Comparison of ENCODE assay signal across 12 cellular contexts in genomic region chr2:112260295-112260625, GRCh38. TPM values are rescaled to one million over a fixed set of nuclear protein-coding genes. Genes with fewer than 3 reads are reported as not detected.
DNase-seq lines count a peak whose midpoint lies in the region; ATAC-seq and TF ChIP-seq lines count a peak whose summit lies in the region.
"Had no signal": no experiment of that assay in that cellular context is flagged by ENCODE, and none has a peak within 500 bp of the region (broad histone marks: within the 10 kb centered on the region; RNA-seq: fewer than 3 reads in every experiment).

No MANE protein-coding gene starts in this region.

- H3K4me2 ChIP-seq in GM23248 (ENCODE audit: unreplicated experiment) (no peak overlapping the region), neuronal stem cell (ENCODE audit: insufficient read depth, low read length, poor library complexity, severe bottlenecking) (no peak overlapping the region)

- H3K4me1 Mint-ChIP-seq in T-helper 17 cell (peaks cover 7% of the 10 kb centered on the region), endodermal cell (peaks cover 11% of the 10 kb centered on the region)

- H3K79me1 ChIP-seq in neuronal stem cell (ENCODE audit: low read depth, low read length) = no peaks in the 10 kb centered on the region

- DNase-seq in GM23248 (no peak), T-helper 17 cell (no peak), neuronal stem cell (ENCODE audit: low spot score) (no peak), RPMI8226 (no peak), endodermal cell (no peak)
- DNase-seq: H7, NCI-H1436 treated with DMSO at 0.1 percent for 48 hours, NCI-H2081 treated with DMSO at 0.1 percent for 48 hours, NCI-H524 had no signal

- no peak overlapping the region for H4K8ac ChIP-seq in neuronal stem cell (ENCODE audit: low read depth, low read length)

- no peaks in the 10 kb centered on the region for H3K79me2 ChIP-seq in GM23248 (ENCODE audit: insufficient read depth)

- no peak overlapping the region for H2BK15ac ChIP-seq in neuronal stem cell (ENCODE audit: low read length)

- H3K9ac ChIP-seq in GM23248 (no peak overlapping the region), neuronal stem cell (ENCODE audit: low read depth, low read length, poor library complexity) (no peak overlapping the region), endodermal cell (ENCODE audit: extremely low read depth, low read length, poor library complexity, severe bottlenecking) (no peak overlapping the region)
- H3K9ac ChIP-seq: BLaER1 had no signal

- peak overlapping the region; percentile 83 for H3K27ac Mint-ChIP-seq in T-helper 17 cell
- no peak overlapping the region for H3K27ac Mint-ChIP-seq in endodermal cell

- H3K9me3 ChIP-seq in GM23248 (ENCODE audit: low read depth) (no peaks in the 10 kb centered on the region), KOPT-K1 (ENCODE audit: insufficient read depth, low read length, poor library complexity, severe bottlenecking) (peaks cover 14% of the 10 kb centered on the region), T-helper 17 cell (ENCODE audit: control insufficient read depth, low read length, poor library complexity, severe bottlenecking) (no peaks in the 10 kb centered on the region), neuronal stem cell (replicated peaks in 1 of 2; ENCODE audit: control insufficient read depth in 2 of 2, insufficient read depth in 1 of 2, low read depth in 1 of 2, low read length in 2 of 2) (no peaks in the 10 kb centered on the region), endodermal cell (ENCODE audit: control insufficient read depth, low read length) (peaks cover 15% of the 10 kb centered on the region)

- no peak overlapping the region for H4K91ac ChIP-seq in neuronal stem cell (ENCODE audit: low read depth, low read length, poor library complexity)

- H3K9me3 Mint-ChIP-seq in endodermal cell = peaks cover 16% of the 10 kb centered on the region

- no peak overlapping the region for H3K18ac ChIP-seq in neuronal stem cell (ENCODE audit: low read length)

- H3K4me3 Mint-ChIP-seq in T-helper 17 cell (no peak overlapping the region), endodermal cell (no peak overlapping the region)

- WGBS in GM23248 (ENCODE audit: low coverage in 1 of 2, low lambda C conversion rate in 2 of 2, missing lambda C conversion rate in 2 of 2), 2 experiments = 94 to 100% methylated on average over 3 of the region's 3 CpGs
- no CpG with 5 or more reads among the region's 3 CpGs for WGBS in neuronal stem cell (ENCODE audit: extremely low coverage in 2 of 2, insufficient read length in 2 of 2, insufficient replicate concordance in 1 of 2), 2 donors
- WGBS in endodermal cell (ENCODE audit: insufficient coverage in 1 of 2, insufficient read length in 1 of 2), 2 experiments = 95 to 100% methylated on average over 1 to 3 of the region's 3 CpGs

- H2BK120ac ChIP-seq in neuronal stem cell (ENCODE audit: low read depth, low read length) = no peak overlapping the region

- no peak overlapping the region for H2BK12ac ChIP-seq in neuronal stem cell (ENCODE audit: low read length)

- 0 out of 2 replicates have a peak, but pooled peaks cover 6% of the 10 kb centered on the region for H3F3A ChIP-seq in GM23248 (ENCODE audit: insufficient read depth)

- H3K27ac ChIP-seq in GM23248 (no peak overlapping the region), KOPT-K1 (ENCODE audit: low read depth, low read length, poor library complexity, severe bottlenecking) (peak overlapping the region; percentile 49), neuronal stem cell (replicated peaks; ENCODE audit: low read length) (no peak overlapping the region), endodermal cell (ENCODE audit: low read depth, low read length) (no peak overlapping the region)
- H3K27ac ChIP-seq: BLaER1 had no signal

- in situ Hi-C loops in GM23248 (cut with MboI) = no loop called here

- H3K14ac ChIP-seq in neuronal stem cell (ENCODE audit: low read length) = no peak overlapping the region

- no peak overlapping the region for H3K23ac ChIP-seq in neuronal stem cell (ENCODE audit: low read depth, low read length, poor library complexity)

- no peaks in the 10 kb centered on the region for H3K9me2 ChIP-seq in GM23248 (ENCODE audit: insufficient read depth)

- H2BK5ac ChIP-seq in neuronal stem cell (ENCODE audit: low read length) = no peak overlapping the region

- ATAC-seq in T-helper 17 cell = no peak
- no peak for ATAC-seq in HG02885 (IDR thresholded peaks at IDR 0.05; ENCODE audit: poor library complexity, unreplicated experiment)

- H3K27me3 ChIP-seq in GM23248 (replicated peaks; ENCODE audit: insufficient read depth) (no peaks in the 10 kb centered on the region), neuronal stem cell (ENCODE audit: control insufficient read depth in 3 of 3, insufficient read depth in 3 of 3, low read depth in 1 of 3, low read length in 3 of 3) (no peaks in the 10 kb centered on the region), endodermal cell (ENCODE audit: control insufficient read depth, insufficient read depth, low read length, poor library complexity, severe bottlenecking) (no peaks in the 10 kb centered on the region)
- H3K27me3 ChIP-seq: BLaER1 had no signal

- no peak for TF ChIP-seq CTCF in endodermal cell (conservative IDR thresholded peaks at IDR 0.05)

- no peak overlapping the region for H3K4me3 ChIP-seq in GM23248
- no peak overlapping the region for H3K4me3 ChIP-seq in neuronal stem cell (ENCODE audit: low read length in 2 of 2)
- no peak overlapping the region for H3K4me3 ChIP-seq in endodermal cell (ENCODE audit: low read length)
- H3K4me3 ChIP-seq: BLaER1 had no signal

- H3K36me3 ChIP-seq in GM23248 (ENCODE audit: low read depth) = no peaks in the 10 kb centered on the region
- H3K36me3 ChIP-seq in KOPT-K1 (ENCODE audit: insufficient read depth, low read length) = no peaks in the 10 kb centered on the region
- no peaks in the 10 kb centered on the region for H3K36me3 ChIP-seq in neuronal stem cell (replicated peaks in 1 of 2; ENCODE audit: control insufficient read depth in 2 of 2, insufficient read depth in 2 of 2, low read length in 2 of 2)
- H3K36me3 ChIP-seq in endodermal cell (ENCODE audit: control insufficient read depth, insufficient read depth, low read length) = no peaks in the 10 kb centered on the region
- H3K36me3 ChIP-seq: BLaER1 had no signal

- H3K4me1 ChIP-seq in GM23248 (ENCODE audit: insufficient read depth) (no peaks in the 10 kb centered on the region), neuronal stem cell (ENCODE audit: control insufficient read depth in 2 of 2, insufficient read depth in 1 of 2, low read depth in 1 of 2, low read length in 2 of 2) (no peaks in the 10 kb centered on the region), endodermal cell (ENCODE audit: control insufficient read depth, insufficient read depth, low read length) (no peaks in the 10 kb centered on the region)

- H4K20me1 ChIP-seq in GM23248 (ENCODE audit: insufficient read depth) = no peaks in the 10 kb centered on the region
- H4K20me1 ChIP-seq: BLaER1 had no signal

- H3K36me3 Mint-ChIP-seq in T-helper 17 cell (ENCODE audit: low read depth) = no peaks in the 10 kb centered on the region
- H3K36me3 Mint-ChIP-seq in endodermal cell (ENCODE audit: low read depth) = no peaks in the 10 kb centered on the region

- H2AFZ ChIP-seq in GM23248 (peak overlapping the region; percentile 94), neuronal stem cell (ENCODE audit: low read length) (peak overlapping the region; percentile 77)

- H3K4ac ChIP-seq in neuronal stem cell (ENCODE audit: low read length) = no peak overlapping the region

- H3K27me3 Mint-ChIP-seq in T-helper 17 cell (no peaks in the 10 kb centered on the region), endodermal cell (ENCODE audit: insufficient read depth) (no peaks in the 10 kb centered on the region)

- H2AK5ac ChIP-seq in neuronal stem cell (ENCODE audit: low read depth, low read length) = no peak overlapping the region

RNA-seq across cellular contexts. Expression of gene ZC3H8, which starts 5.4 kb away (rescaled TPM):
- 0.51 and 2.7 TPM in 2 replicates for total RNA-seq in GM23248 (2014; rRNA removed; shearing (Covaris generic))
- polyA plus RNA-seq in GM23248 (2016; fragmentation: Nextera tagmentation; extraction: Ambion mirVana) = 7.0 and 9.5 TPM in 2 replicates
- total RNA-seq in T-helper 17 cell (10 to 100 TPM; 15.3 to 16.8 TPM), endodermal cell (10 to 100 TPM in 1 of 2 donors, 1 to 10 TPM in 1; 8.3 to 10.6 TPM)
- polyA plus RNA-seq in neuronal stem cell (2013, experiment 1 of 2) = 25.2 TPM
- 24.5 TPM for polyA plus RNA-seq in neuronal stem cell (2013, experiment 2 of 2)
- polyA plus RNA-seq in endodermal cell (2013, experiment 1 of 2) = 12.3 TPM
- polyA plus RNA-seq in endodermal cell (2013, experiment 2 of 2) = 10.5 TPM

RNA-seq across cellular contexts. Expression of gene ZC3H6, which starts 15.1 kb away (rescaled TPM):
- 2.5 and 3.3 TPM in 2 replicates for total RNA-seq in GM23248 (2014; rRNA removed; shearing (Covaris generic))
- 2.1 and 2.5 TPM in 2 replicates for polyA plus RNA-seq in GM23248 (2016; fragmentation: Nextera tagmentation; extraction: Ambion mirVana)
- 10 to 100 TPM; 17.7 to 19.6 TPM for total RNA-seq in T-helper 17 cell
- 22.9 TPM for polyA plus RNA-seq in neuronal stem cell (2013, experiment 1 of 2)
- polyA plus RNA-seq in neuronal stem cell (2013, experiment 2 of 2) = 21.3 TPM
- 10 to 100 TPM in 1 of 2 donors, 1 to 10 TPM in 1; 8.0 to 21.5 TPM for total RNA-seq in endodermal cell
- polyA plus RNA-seq in endodermal cell (2013, experiment 1 of 2) = 8.8 TPM
- 9.6 TPM for polyA plus RNA-seq in endodermal cell (2013, experiment 2 of 2)
